In genomic region chr11:20113147-20113435, GRCh38 we compare ENCODE assay signal across 1 cellular context.
TF ChIP-seq lines count a peak whose summit lies in the region.

No MANE protein-coding gene starts in this region.

TF ChIP-seq in endothelial cell of umbilical vein, 7 proteins besides CTCF, POLR2A, EP300 and RAD21:
- TF ChIP-seq FOS (IDR thresholded peaks at IDR 0.05; ENCODE audit: borderline replicate concordance, insufficient read depth, low read length) (no peak), MYC (IDR thresholded peaks at IDR 0.05; ENCODE audit: low read depth, low read length) (no peak), MAX (IDR thresholded peaks at IDR 0.05; ENCODE audit: insufficient read depth, insufficient read length) (no peak), EZH2 (IDR thresholded peaks at IDR 0.05; ENCODE audit: borderline replicate concordance, low read depth, low read length, severe bottlenecking) (no peak), GATA2 (IDR thresholded peaks at IDR 0.05; ENCODE audit: insufficient read depth, insufficient read length, low read depth, low read length) (no peak), JUN (IDR thresholded peaks at IDR 0.05; ENCODE audit: borderline replicate concordance, insufficient read depth, insufficient read length, low read depth) (no peak), POLR2AphosphoS5 (IDR thresholded peaks at IDR 0.05; ENCODE audit: insufficient read depth, low read depth, low read length) (no peak)
